In genomic region chr5:97478513-97478912, GRCh38 we compare ENCODE assay signal across 25 cellular contexts.
DNase-seq lines count a peak whose midpoint lies in the region; ATAC-seq, FAIRE-seq and TF ChIP-seq lines count a peak whose summit lies in the region.
"Had no signal": no experiment of that assay in that cellular context is flagged by ENCODE, and none has a peak within 500 bp of the region (broad histone marks: within the 10 kb centered on the region; RNA-seq: fewer than 3 reads in every experiment).

No MANE protein-coding gene starts in this region.

- H3K9ac ChIP-seq in H9 (ENCODE audit: extremely low read depth, insufficient read length, low read length) (no peak overlapping the region), GM12878 (ENCODE audit: control insufficient read depth, insufficient read depth, low read length) (no peak overlapping the region)
- H3K9ac ChIP-seq: BLaER1 treated with 17β-estradiol and CSF1 and Interleukin-3, amounts not matched to agents 10 nM and 100 nM had no signal

- H2BK5ac ChIP-seq in H9 (ENCODE audit: insufficient read length, low read length): no peak overlapping the region

- in situ Hi-C loops in GM12878 (cut with MboI): no loop called here

- no peaks in the 10 kb centered on the region for H3K79me1 ChIP-seq in H9 (ENCODE audit: insufficient read depth, low read depth, low read length, poor library complexity, severe bottlenecking)

- H3K18ac ChIP-seq in H9 (ENCODE audit: insufficient read length, low read depth, low read length): no peak overlapping the region

- H3K4me1 ChIP-seq in H9 (ENCODE audit: insufficient read depth, low read length) (no peaks in the 10 kb centered on the region), GM12878 (ENCODE audit: control insufficient read depth, insufficient read depth, low read length) (peaks cover 20% of the 10 kb centered on the region)
- H3K4me1 ChIP-seq: prostate gland had no signal

- no peak for TF ChIP-seq EP300 in GM12878 (IDR thresholded peaks at IDR 0.05; ENCODE audit: borderline replicate concordance in 1 of 2, control insufficient read depth in 1 of 2, low read depth in 2 of 2, low read length in 2 of 2)

- H3K27me3 ChIP-seq in H9 (ENCODE audit: insufficient read depth, low read length) (no peaks in the 10 kb centered on the region), GM12878 (replicated peaks in 1 of 2; ENCODE audit: control insufficient read depth in 2 of 2, insufficient read depth in 2 of 2, low read length in 1 of 2) (no peaks in the 10 kb centered on the region)
- H3K27me3 ChIP-seq: BLaER1 treated with 17β-estradiol and CSF1 and Interleukin-3, amounts not matched to agents 10 nM and 100 nM; neutrophil had no signal

- no peak overlapping the region for H4K91ac ChIP-seq in H9 (ENCODE audit: insufficient read length, low read depth, low read length)

- no peak overlapping the region for H2BK120ac ChIP-seq in H9 (ENCODE audit: low read depth, low read length, poor library complexity, severe bottlenecking)

- no peak overlapping the region for H3K14ac ChIP-seq in H9 (ENCODE audit: insufficient read depth, low read length)

- FAIRE-seq in GM12878 (lab: Jason Lieb, UNC): peak; percentile 44
- FAIRE-seq: astrocyte had no signal

- ATAC-seq in GM12878 (no peak), GM18519 (IDR thresholded peaks at IDR 0.05; ENCODE audit: low FRiP score, unreplicated experiment) (no peak)
- ATAC-seq: PC-3, Right ventricle myocardium inferior, SK-N-SH treated with all-trans-retinoic acid at 6 μM for 48 hours had no signal

- H3K4me1 Mint-ChIP-seq in H9 (no peaks in the 10 kb centered on the region), type B pancreatic cell (ENCODE audit: unreplicated experiment) (no peaks in the 10 kb centered on the region)
- H3K4me1 Mint-ChIP-seq: activated naive CD8-positive, alpha-beta T cell treated with anti-CD3 and anti-CD28 coated beads for 36 hours had no signal

- TF ChIP-seq POLR2A in GM12878 (IDR thresholded peaks at IDR 0.05; ENCODE audit: low read depth, low read length): no peak

- no peak overlapping the region for H3K56ac ChIP-seq in H9 (ENCODE audit: insufficient read length, low read depth, low read length)

- H3K23me2 ChIP-seq in H9 (ENCODE audit: insufficient read length, low read depth, low read length, poor library complexity, severe bottlenecking): no peaks in the 10 kb centered on the region

- H2AFZ ChIP-seq in H9 (ENCODE audit: low read length) (no peak overlapping the region), GM12878 (ENCODE audit: control insufficient read depth, low read depth, low read length) (peak overlapping the region; percentile 39)

- H3K27ac ChIP-seq in H9 (ENCODE audit: insufficient read length, low read depth, low read length) (no peak overlapping the region), GM12878 (ENCODE audit: control insufficient read depth, insufficient read depth) (peak overlapping the region; percentile 9; the same call in 1 of the 2 replicates)
- H3K27ac ChIP-seq: BLaER1 treated with 17β-estradiol and CSF1 and Interleukin-3, amounts not matched to agents 10 nM and 100 nM; neutrophil; prostate gland had no signal

- H4K8ac ChIP-seq in H9 (replicated peaks; ENCODE audit: insufficient read length, low read depth, low read length): no peak overlapping the region

- RAD21 ChIA-PET in GM12878 (lab: Charles Lee; ENCODE audit: unreplicated experiment): interaction anchor here (2.1 kb wide), 1 partner anchor 55 kb away, joined by 8 read pairs; no protein-coding TSS in a partner anchor

- CTCF ChIA-PET in GM12878 (lab: Yijun Ruan, JAX): interaction anchor here (1.0 kb wide), 1 partner anchor 1292 kb away, joined by 4 read pairs; no protein-coding TSS in a partner anchor

- H3T11ph ChIP-seq in H9 (ENCODE audit: low read length): no peak overlapping the region

- H3K27ac Mint-ChIP-seq in H9: peak overlapping the region; percentile 16 to 61 (median 21); a peak in 2 of 7 replicates
- no peak overlapping the region for H3K27ac Mint-ChIP-seq in type B pancreatic cell
- H3K27ac Mint-ChIP-seq: activated naive CD8-positive, alpha-beta T cell treated with anti-CD3 and anti-CD28 coated beads for 36 hours; stimulated activated naive CD8-positive, alpha-beta T cell treated with anti-CD3 and anti-CD28 coated beads, Interleukin-15, Interleukin-2, amounts not matched to agents 100 ng/mL and 50 ng/mL, for 24 hours had no signal

- POLR2A ChIA-PET in GM12878 (lab: Charles Lee): interaction anchor here (1.0 kb wide), 1 partner anchor 17 kb away, joined by 8 read pairs; no protein-coding TSS in a partner anchor

- no peak overlapping the region for H2BK12ac ChIP-seq in H9 (ENCODE audit: insufficient read length, low read depth, low read length)

- no peak overlapping the region for H4K5ac ChIP-seq in H9 (ENCODE audit: insufficient read length, low read depth, low read length)

- no peak overlapping the region for H2BK20ac ChIP-seq in H9 (ENCODE audit: low read depth, low read length, poor library complexity, severe bottlenecking)

- H3K4me3 ChIP-seq in GM12878: no peak overlapping the region
- H3K4me3 ChIP-seq: BLaER1 treated with 17β-estradiol and CSF1 and Interleukin-3, amounts not matched to agents 10 nM and 100 nM; prostate gland had no signal

- TF ChIP-seq CTCF in H9 (conservative IDR thresholded peaks at IDR 0.05) (no peak), GM12878 (IDR thresholded peaks at IDR 0.05 in 2 of 3, conservative IDR thresholded peaks at IDR 0.05 in 1 of 3; ENCODE audit: control insufficient read depth in 2 of 3, extremely low read depth in 1 of 3, insufficient read depth in 1 of 3, low read depth in 3 of 3, low read length in 3 of 3) (no peak), type B pancreatic cell (conservative IDR thresholded peaks at IDR 0.05) (no peak)

- H3K36me3 ChIP-seq in GM12878 (ENCODE audit: control insufficient read depth in 2 of 2, insufficient read depth in 2 of 2, low read length in 1 of 2): no peaks in the 10 kb centered on the region
- H3K36me3 ChIP-seq: BLaER1 treated with 17β-estradiol and CSF1 and Interleukin-3, amounts not matched to agents 10 nM and 100 nM; neutrophil; prostate gland had no signal

- SMC1A ChIA-PET in GM12878 (lab: Charles Lee; ENCODE audit: uncharacterized antibody, unreplicated experiment): interaction anchor here (0.7 to 5.3 kb wide), 7 partner anchors 9 to 55 kb away, joined by 3 to 38 read pairs (median 6); no protein-coding TSS in a partner anchor

- H2BK15ac ChIP-seq in H9 (ENCODE audit: low read depth, low read length): no peak overlapping the region

- intact Hi-C loops in GM12878 (cut with micrococcal nuclease; ENCODE audit: unreplicated experiment): no loop called here

- no peak overlapping the region for H3K4ac ChIP-seq in H9 (ENCODE audit: low read depth, low read length)

- H3K4me2 ChIP-seq in H9 (ENCODE audit: insufficient read depth, insufficient read length, low read length): no peak overlapping the region
- no peak overlapping the region for H3K4me2 ChIP-seq in GM12878 (ENCODE audit: control insufficient read depth, insufficient read depth)
- H3K4me2 ChIP-seq: BLaER1 treated with 17β-estradiol and CSF1 and Interleukin-3, amounts not matched to agents 10 nM and 100 nM had no signal

- H3K27me3 Mint-ChIP-seq in H9 (ENCODE audit: low read depth): no peaks in the 10 kb centered on the region
- H3K27me3 Mint-ChIP-seq in type B pancreatic cell: no peaks in the 10 kb centered on the region
- H3K27me3 Mint-ChIP-seq: activated naive CD8-positive, alpha-beta T cell treated with anti-CD3 and anti-CD28 coated beads for 36 hours; stimulated activated naive CD8-positive, alpha-beta T cell treated with anti-CD3 and anti-CD28 coated beads, Interleukin-15, Interleukin-2, amounts not matched to agents 100 ng/mL and 50 ng/mL, for 24 hours had no signal

- H3K36me3 Mint-ChIP-seq in H9 (ENCODE audit: insufficient read depth in 1 of 3, low read depth in 3 of 3): no peaks in the 10 kb centered on the region
- H3K36me3 Mint-ChIP-seq in type B pancreatic cell: no peaks in the 10 kb centered on the region
- H3K36me3 Mint-ChIP-seq: activated naive CD8-positive, alpha-beta T cell treated with anti-CD3 and anti-CD28 coated beads for 36 hours had no signal

- H3K79me2 ChIP-seq in H9 (ENCODE audit: insufficient read depth, low read length) (no peaks in the 10 kb centered on the region), GM12878 (ENCODE audit: control insufficient read depth, insufficient read depth, low read length) (no peaks in the 10 kb centered on the region)

- no peaks in the 10 kb centered on the region for H3K9me3 ChIP-seq in H9 (ENCODE audit: control insufficient read depth, low read depth, low read length)
- no peaks in the 10 kb centered on the region for H3K9me3 ChIP-seq in GM12878 (replicated peaks; ENCODE audit: control insufficient read depth, insufficient read depth, low read length)
- H3K9me3 ChIP-seq: BLaER1 treated with 17β-estradiol and CSF1 and Interleukin-3, amounts not matched to agents 10 nM and 100 nM; neutrophil; prostate gland had no signal

- H3K4me3 Mint-ChIP-seq in H9: no peak overlapping the region
- H3K4me3 Mint-ChIP-seq in type B pancreatic cell: no peak overlapping the region
- H3K4me3 Mint-ChIP-seq: activated naive CD8-positive, alpha-beta T cell treated with anti-CD3 and anti-CD28 coated beads for 36 hours; stimulated activated naive CD8-positive, alpha-beta T cell treated with anti-CD3 and anti-CD28 coated beads, Interleukin-15, Interleukin-2, amounts not matched to agents 100 ng/mL and 50 ng/mL, for 24 hours had no signal

- TF ChIP-seq RAD21 in GM12878 (IDR thresholded peaks at IDR 0.05; ENCODE audit: insufficient read depth, low read depth, low read length): no peak

- no peak overlapping the region for H3K23ac ChIP-seq in H9 (ENCODE audit: insufficient read length, low read depth, low read length)

- no peaks in the 10 kb centered on the region for H3K9me3 Mint-ChIP-seq in H9
- no peaks in the 10 kb centered on the region for H3K9me3 Mint-ChIP-seq in type B pancreatic cell
- H3K9me3 Mint-ChIP-seq: activated naive CD8-positive, alpha-beta T cell treated with anti-CD3 and anti-CD28 coated beads for 36 hours; stimulated activated naive CD8-positive, alpha-beta T cell treated with anti-CD3 and anti-CD28 coated beads, Interleukin-15, Interleukin-2, amounts not matched to agents 100 ng/mL and 50 ng/mL, for 24 hours had no signal

- no peaks in the 10 kb centered on the region for H4K20me1 ChIP-seq in H9 (ENCODE audit: control insufficient read depth, insufficient read depth, insufficient read length)
- no peaks in the 10 kb centered on the region for H4K20me1 ChIP-seq in GM12878 (ENCODE audit: control insufficient read depth, insufficient read depth)
- H4K20me1 ChIP-seq: BLaER1 treated with 17β-estradiol and CSF1 and Interleukin-3, amounts not matched to agents 10 nM and 100 nM had no signal

- no peak for DNase-seq in H9
- no peak for DNase-seq in GM12878 (ENCODE audit: low read depth, low spot score)
- peak; percentile 18 for DNase-seq in left kidney (ENCODE audit: low read depth, low spot score)
- DNase-seq in retina: peak; percentile 20
- DNase-seq in type B pancreatic cell (ENCODE audit: extremely low spot score, unreplicated experiment): no peak
- DNase-seq in NOMO-1 treated with dmso at 0.1 percent for 144 hours (lab: John Stamatoyannopoulos, UW; ENCODE audit: unreplicated experiment): no peak
- DNase-seq: activated CD4-positive, alpha-beta T cell treated with anti-CD3 and anti-CD28 coated beads for 4 hours; activated effector memory CD4-positive, alpha-beta T cell treated with anti-CD3 and anti-CD28 coated beads, Interleukin-2, amount 50 U/mL, for 16 hours; activated naive CD8-positive, alpha-beta T cell treated with anti-CD3 and anti-CD28 coated beads for 36 hours; activated T-cell treated with anti-CD3 and anti-CD28 coated beads, Interleukin-2, amount 50 U/mL, for 1 hour; central memory CD4-positive, alpha-beta T cell; COR-L47; dermis blood vessel endothelial cell; DMS79 treated with DMSO at 0.1 percent for 48 hours; kidney; NCI-H1694 treated with DMSO at 0.1 percent for 48 hours; PC-3 had no signal

- no peak overlapping the region for H2AK5ac ChIP-seq in H9 (ENCODE audit: insufficient read length, low read length)

- no TSS peak for BruUV-seq in GM12878 (replicated peaks; lab: Mats Ljungman, UMichigan)

Comparison
In these comparisons a context has a peak if more than half of its experiments do, and no peak if none do; other contexts are left out.
1. DNase-seq: peak in left kidney (single experiment) and retina (single experiment); none in H9 (single experiment), GM12878 (single experiment), type B pancreatic cell (single experiment) and NOMO-1 treated with dmso at 0.1 percent for 144 hours (single experiment).